ENCODE assay signal across 31 cellular contexts in genomic region chr12:86723326-86723725, GRCh38.
DNase-seq lines count a peak whose midpoint lies in the region; ATAC-seq and TF ChIP-seq lines count a peak whose summit lies in the region.
"Had no signal": no experiment of that assay in that cellular context is flagged by ENCODE, and none has a peak within 500 bp of the region (broad histone marks: within the 10 kb centered on the region; RNA-seq: fewer than 3 reads in every experiment).

No MANE protein-coding gene starts in this region.

- no peaks in the 10 kb centered on the region for H3K9me2 ChIP-seq in GM23338 (ENCODE audit: insufficient read depth)

- no peak for DNase-seq in GM23338 (ENCODE audit: low spot score)
- DNase-seq in NCI-H69 (lab: John Stamatoyannopoulos, UW), result peak; percentile 27
- peak; percentile 10 for DNase-seq in dermis blood vessel endothelial cell
- no peak for DNase-seq in neural progenitor cell (ENCODE audit: low spot score)
- DNase-seq in hypothalamus (lab: John Stamatoyannopoulos, UW), result no peak
- no peak for DNase-seq in activated gamma-delta T cell treated with Interleukin-2 at 50 U/mL for 16 hours
- DNase-seq in AML-193 (lab: John Stamatoyannopoulos, UW), result no peak
- DNase-seq: activated CD4-positive, alpha-beta T cell treated with anti-CD3 and anti-CD28 coated beads, Interleukin-2, amount 50 U/mL, for 1 hour; activated CD4-positive, CD25-positive, alpha-beta regulatory T cell; activated naive CD8-positive, alpha-beta T cell treated with anti-CD3 and anti-CD28 coated beads, Interleukin-2, amount 50 U/mL, for 24 hours; activated T-cell treated with anti-CD3 and anti-CD28 coated beads, Interleukin-2, amount 50 U/mL, for 4 hours; central memory CD4-positive, alpha-beta T cell; DND-41; endodermal cell; GOT3; NCI-H1436; NCI-H2081 treated with DMSO at 0.1 percent for 48 hours; NCI-H345; NCI-H774; retina; RPMI8226; stimulated activated naive CD4-positive, alpha-beta T cell; T-helper 1 cell; upper lobe of left lung had no signal

- H3K4me1 Mint-ChIP-seq in GM23338 (peaks cover 8% of the 10 kb centered on the region), neural progenitor cell (peaks cover 7% of the 10 kb centered on the region)
- H3K4me1 Mint-ChIP-seq: activated naive CD8-positive, alpha-beta T cell treated with anti-CD3 and anti-CD28 coated beads, Interleukin-2, amount 50 U/mL, for 24 hours; CD14-positive monocyte; endodermal cell had no signal

- H4K20me1 ChIP-seq in GM23338 (replicated peaks; ENCODE audit: insufficient read depth), result no peaks in the 10 kb centered on the region
- no peaks in the 10 kb centered on the region for H4K20me1 ChIP-seq in neural progenitor cell (ENCODE audit: low read depth)

- H3K27ac Mint-ChIP-seq in GM23338 (peak overlapping the region; percentile 96), neural progenitor cell (no peak overlapping the region)
- H3K27ac Mint-ChIP-seq: activated naive CD8-positive, alpha-beta T cell treated with anti-CD3 and anti-CD28 coated beads, Interleukin-2, amount 50 U/mL, for 24 hours; CD14-positive monocyte; endodermal cell; nephron had no signal

- no peak overlapping the region for H3K4me3 ChIP-seq in GM23338
- no peak overlapping the region for H3K4me3 ChIP-seq in neural progenitor cell
- H3K4me3 ChIP-seq: SJSA1, suprapubic skin, upper lobe of left lung had no signal

- H2AFZ ChIP-seq in GM23338, result peak overlapping the region; percentile 24; the same call in 1 of the 2 replicates
- H2AFZ ChIP-seq in neural progenitor cell (replicated peaks), result peak overlapping the region; percentile 81
- H2AFZ ChIP-seq: parathyroid adenoma had no signal

- ATAC-seq in GM23338 (no peak), GM19397 (IDR thresholded peaks at IDR 0.05; ENCODE audit: unreplicated experiment) (no peak)
- ATAC-seq: activated naive CD8-positive, alpha-beta T cell treated with anti-CD3 and anti-CD28 coated beads, Interleukin-2, amount 50 U/mL, for 24 hours; activated T-cell treated with anti-CD3 and anti-CD28 coated beads, Interleukin-2, amount 50 U/mL, for 4 hours; esophagus mucosa had no signal

- H3K79me2 ChIP-seq in GM23338 (replicated peaks; ENCODE audit: insufficient read depth) (no peaks in the 10 kb centered on the region), neural progenitor cell (ENCODE audit: low read depth) (no peaks in the 10 kb centered on the region)
- H3K79me2 ChIP-seq: parathyroid adenoma had no signal

- no peak overlapping the region for H3K9ac ChIP-seq in neural progenitor cell
- H3K9ac ChIP-seq: parathyroid adenoma had no signal

- H3K27ac ChIP-seq in GM23338 (ENCODE audit: low read depth) (no peak overlapping the region), neural progenitor cell (no peak overlapping the region)
- H3K27ac ChIP-seq: parathyroid adenoma, SJSA1, suprapubic skin, upper lobe of left lung had no signal

- no peaks in the 10 kb centered on the region for H3K9me3 Mint-ChIP-seq in GM23338
- no peaks in the 10 kb centered on the region for H3K9me3 Mint-ChIP-seq in neural progenitor cell
- H3K9me3 Mint-ChIP-seq: activated naive CD8-positive, alpha-beta T cell treated with anti-CD3 and anti-CD28 coated beads, Interleukin-2, amount 50 U/mL, for 24 hours; activated T-cell treated with anti-CD3 and anti-CD28 coated beads, Interleukin-2, amount 50 U/mL, for 4 hours; endodermal cell; nephron had no signal

- H3K9me3 ChIP-seq in neural progenitor cell (ENCODE audit: low read depth), result no peaks in the 10 kb centered on the region
- H3K9me3 ChIP-seq: SJSA1, suprapubic skin, upper lobe of left lung had no signal

- no peaks in the 10 kb centered on the region for H3K36me3 Mint-ChIP-seq in GM23338 (ENCODE audit: low read depth)
- H3K36me3 Mint-ChIP-seq in neural progenitor cell, result no peaks in the 10 kb centered on the region
- H3K36me3 Mint-ChIP-seq: CD14-positive monocyte had no signal

- no peak overlapping the region for H3K4me2 ChIP-seq in GM23338
- H3K4me2 ChIP-seq in neural progenitor cell, result no peak overlapping the region

- H3K4me1 ChIP-seq in GM23338 (ENCODE audit: insufficient read depth) (no peaks in the 10 kb centered on the region), neural progenitor cell (no peaks in the 10 kb centered on the region)
- H3K4me1 ChIP-seq: parathyroid adenoma, SJSA1, suprapubic skin, upper lobe of left lung had no signal

- no peaks in the 10 kb centered on the region for H3K27me3 Mint-ChIP-seq in GM23338 (ENCODE audit: insufficient read depth, low read depth, poor library complexity)
- H3K27me3 Mint-ChIP-seq in neural progenitor cell (ENCODE audit: insufficient read depth, low read depth), result no peaks in the 10 kb centered on the region
- H3K27me3 Mint-ChIP-seq: activated naive CD8-positive, alpha-beta T cell treated with anti-CD3 and anti-CD28 coated beads, Interleukin-2, amount 50 U/mL, for 24 hours had no signal

- no peaks in the 10 kb centered on the region for H3K27me3 ChIP-seq in GM23338 (ENCODE audit: insufficient read depth)
- H3K27me3 ChIP-seq in neural progenitor cell, result no peaks in the 10 kb centered on the region
- H3K27me3 ChIP-seq: SJSA1, suprapubic skin, upper lobe of left lung had no signal

- no peak overlapping the region for H3K4me3 Mint-ChIP-seq in GM23338
- H3K4me3 Mint-ChIP-seq in neural progenitor cell, result no peak overlapping the region
- H3K4me3 Mint-ChIP-seq: activated naive CD8-positive, alpha-beta T cell treated with anti-CD3 and anti-CD28 coated beads, Interleukin-2, amount 50 U/mL, for 24 hours; activated T-cell treated with anti-CD3 and anti-CD28 coated beads, Interleukin-2, amount 50 U/mL, for 4 hours; CD14-positive monocyte; endodermal cell; nephron had no signal

- no peaks in the 10 kb centered on the region for H3K36me3 ChIP-seq in GM23338 (ENCODE audit: insufficient read depth)
- H3K36me3 ChIP-seq in neural progenitor cell, result no peaks in the 10 kb centered on the region
- H3K36me3 ChIP-seq: SJSA1, suprapubic skin, upper lobe of left lung had no signal

- TF ChIP-seq CTCF in GM23338 (conservative IDR thresholded peaks at IDR 0.05; ENCODE audit: low read depth in 2 of 2), result no peak
- no peak for TF ChIP-seq CTCF in neural progenitor cell (IDR thresholded peaks at IDR 0.05)

- no peaks in the 10 kb centered on the region for H3F3A ChIP-seq in GM23338 (replicated peaks; ENCODE audit: low read depth)
- H3F3A ChIP-seq in neural progenitor cell (ENCODE audit: low read depth), result no peaks in the 10 kb centered on the region

TF ChIP-seq in GM23338, 12 proteins besides CTCF, POLR2A, EP300 and RAD21:
- TF ChIP-seq CREB1 (CRISPR knock-in tag; IDR thresholded peaks at IDR 0.05; ENCODE audit: low read depth), result 0 out of 2 replicates have a peak, but pooled peaks have one; percentile 6
- TF ChIP-seq POLR2AphosphoS5 (IDR thresholded peaks at IDR 0.05; ENCODE audit: low read depth), result no peak
- TF ChIP-seq REST (IDR thresholded peaks at IDR 0.05; ENCODE audit: unreplicated experiment), result no peak

Comparison
In these comparisons a context has a peak if more than half of its experiments do, and no peak if none do; other contexts are left out.
1. DNase-seq: peak in NCI-H69 (single experiment) and dermis blood vessel endothelial cell (single experiment); none in GM23338 (single experiment), neural progenitor cell (single experiment), hypothalamus (0 of 51), activated gamma-delta T cell treated with Interleukin-2 at 50 U/mL for 16 hours (single experiment) and AML-193 (0 of 2).